9 cellular contexts compared by ENCODE assay signal in the genomic region with DNA sequence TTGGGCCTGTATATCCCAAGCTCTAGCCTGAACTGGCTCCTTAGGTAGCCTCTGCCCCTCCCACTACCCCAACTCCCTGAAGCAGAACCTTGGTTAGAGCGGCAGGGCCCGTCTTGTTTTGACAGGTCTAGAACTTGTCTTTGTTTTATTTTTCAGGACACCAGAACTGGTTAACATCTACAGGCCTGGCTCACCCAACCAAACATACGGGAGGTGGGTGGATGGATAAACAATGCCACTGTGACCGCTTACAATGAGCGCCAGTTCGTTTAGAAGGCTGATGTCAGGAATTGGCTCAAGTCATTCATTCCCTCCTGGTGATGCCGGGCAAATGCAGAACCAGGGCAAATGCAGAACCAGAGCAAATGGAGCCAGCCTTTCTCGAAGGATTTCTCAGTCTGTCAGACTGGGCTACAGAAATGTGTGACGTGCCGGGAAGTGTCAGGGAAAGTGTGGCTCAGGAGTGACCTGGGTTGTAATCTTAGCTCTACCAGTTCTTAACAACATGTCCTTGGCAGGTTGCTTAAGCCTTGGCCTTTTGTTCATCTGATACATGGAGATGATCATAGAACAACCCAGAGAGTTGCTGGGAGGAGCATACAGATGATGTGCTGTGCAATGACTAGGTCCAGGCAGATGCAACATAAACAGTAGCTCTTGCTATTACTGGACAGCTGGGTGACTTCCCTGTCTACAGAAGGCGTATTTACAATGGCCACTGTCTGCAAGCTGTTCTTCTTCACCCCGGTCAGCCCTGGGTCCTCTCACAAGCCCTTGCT. TPM values are rescaled to one million over a fixed set of nuclear protein-coding genes. Genes with fewer than 3 reads are reported as not detected.
A peak's percentile ranks its signal among the peaks of the same experiment; 100 is the strongest.
DNase-seq lines count a peak whose midpoint lies in the region; ATAC-seq and TF ChIP-seq lines count a peak whose summit lies in the region.
"Had no signal": no experiment of that assay in that cellular context is flagged by ENCODE, and none has a peak within 500 bp of the region (broad histone marks: within the 10 kb centered on the region; RNA-seq: fewer than 3 reads in every experiment).

No MANE protein-coding gene starts in this region.

- intact Hi-C loops in activated CD8-positive, alpha-beta T cell treated with anti-CD3 and anti-CD28 coated beads for 36 hours (cut with micrococcal nuclease) = loop anchor here (5.0 kb wide), 1 partner anchor 33 kb away; a partner anchor contains a TSS
- intact Hi-C loops in Right ventricle myocardium superior (cut with DNase I) = no loop called here

- WGBS in SK-N-SH (ENCODE audit: low lambda C conversion rate) = 92% methylated on average over 12 of the region's 12 CpGs

- no peak for TF ChIP-seq RAD21 in SK-N-SH (IDR thresholded peaks at IDR 0.05; ENCODE audit: low read length)

- H3K4me1 Mint-ChIP-seq in activated CD8-positive, alpha-beta T cell treated with anti-CD3 and anti-CD28 coated beads for 36 hours (ENCODE audit: low read depth) = peaks cover 66% of the 10 kb centered on the region

- H3K9me2 ChIP-seq in SK-N-SH = no peaks in the 10 kb centered on the region

- peaks cover 50% of the 10 kb centered on the region for H3K4me1 ChIP-seq in DND-41 (ENCODE audit: insufficient read depth, low read length)
- H3K4me1 ChIP-seq in SK-N-SH (ENCODE audit: control insufficient read depth in 1 of 2, insufficient read depth in 2 of 2, low read depth in 1 of 2, low read length in 1 of 2) = peaks cover 0 to 31% of the 10 kb centered on the region in 2 experiments; a peak in 2 of 4 replicates

- H3K9me3 ChIP-seq in DND-41 (ENCODE audit: insufficient read depth, low read length, severe bottlenecking) (no peaks in the 10 kb centered on the region), SK-N-SH (no peaks in the 10 kb centered on the region)

- H2AFZ ChIP-seq in DND-41 (ENCODE audit: low read depth, low read length) (no peak overlapping the region), SK-N-SH (ENCODE audit: low read depth) (no peak overlapping the region)

- H3K36me3 Mint-ChIP-seq in activated CD8-positive, alpha-beta T cell treated with anti-CD3 and anti-CD28 coated beads for 36 hours (ENCODE audit: low read depth) = no peaks in the 10 kb centered on the region

- no peaks in the 10 kb centered on the region for H3K36me3 ChIP-seq in DND-41 (ENCODE audit: insufficient read depth, low read length)
- no peaks in the 10 kb centered on the region for H3K36me3 ChIP-seq in SK-N-SH (replicated peaks in 1 of 2; ENCODE audit: control insufficient read depth in 1 of 2, insufficient read depth in 2 of 2, low read length in 1 of 2)

- H3K9ac ChIP-seq in DND-41 (ENCODE audit: low read depth, low read length) (no peak overlapping the region), SK-N-SH (no peak overlapping the region)

- H4K20me1 ChIP-seq in DND-41 (ENCODE audit: insufficient read depth, low read length) (no peaks in the 10 kb centered on the region), SK-N-SH (ENCODE audit: insufficient read depth) (no peaks in the 10 kb centered on the region)

- POLR2A ChIA-PET in activated CD8-positive, alpha-beta T cell treated with anti-CD3 and anti-CD28 coated beads for 36 hours (lab: Charles Lee) = interaction anchor here (0.9 to 9.6 kb wide), 9 partner anchors 9 to 65 kb away, joined by 3 to 123 read pairs (median 3); a partner anchor contains a TSS
- POLR2A ChIA-PET in SK-N-SH (lab: Yijun Ruan, JAX) = interaction anchor here (0.6 kb wide), 1 partner anchor 153 kb away, joined by 3 read pairs; no protein-coding TSS in a partner anchor

- H3K79me2 ChIP-seq in DND-41 (ENCODE audit: insufficient read depth, low read length) (no peaks in the 10 kb centered on the region), SK-N-SH (ENCODE audit: insufficient read depth) (no peaks in the 10 kb centered on the region)

- H3K27ac ChIP-seq in DND-41 (ENCODE audit: low read length) = peak overlapping the region; percentile 12; the same call in 1 of the 2 replicates
- no peak overlapping the region for H3K27ac ChIP-seq in SK-N-SH (ENCODE audit: low read depth in 2 of 2, low read length in 1 of 2)
- H3K27ac ChIP-seq: SK-N-MC had no signal

- CTCF ChIA-PET in activated CD8-positive, alpha-beta T cell treated with anti-CD3 and anti-CD28 coated beads for 36 hours (lab: Charles Lee) = interaction anchor here (0.8 to 20.6 kb wide), 13 partner anchors 8 to 213 kb away, joined by 3 to 1114 read pairs (median 7); a partner anchor contains a TSS
- CTCF ChIA-PET in SK-N-SH (lab: Yijun Ruan, JAX) = interaction anchor here (1.0 to 31.2 kb wide), 8 partner anchors 10 to 235 kb away, joined by 4 to 817 read pairs (median 20); a partner anchor contains a TSS

- no peak for TF ChIP-seq EP300 in SK-N-SH (IDR thresholded peaks at IDR 0.05; ENCODE audit: borderline replicate concordance in 1 of 2, low read depth in 1 of 2, low read length in 1 of 2)

- H3K4me3 Mint-ChIP-seq in activated CD8-positive, alpha-beta T cell treated with anti-CD3 and anti-CD28 coated beads for 36 hours = peak overlapping the region; percentile 77

- H3F3A ChIP-seq in SK-N-SH (replicated peaks; ENCODE audit: insufficient read depth) = no peaks in the 10 kb centered on the region

- H3K9me3 Mint-ChIP-seq in activated CD8-positive, alpha-beta T cell treated with anti-CD3 and anti-CD28 coated beads for 36 hours = no peaks in the 10 kb centered on the region

- DNase-seq in DND-41 (no peak), Right ventricle myocardium superior (peak; percentile 49), putamen (ENCODE audit: low spot score) (peak; percentile 95), SK-N-SH (no peak), NCI-H1417 treated with DMSO at 0.1 percent for 48 hours (lab: John Stamatoyannopoulos, UW) (no peak), SIG-M5 treated with dmso at 0.1 percent for 504 hours (lab: John Stamatoyannopoulos, UW; ENCODE audit: unreplicated experiment) (no peak)
- DNase-seq in activated CD8-positive, alpha-beta T cell treated with anti-CD3 and anti-CD28 coated beads for 36 hours = no peak

- no peak for TF ChIP-seq CTCF in DND-41 (IDR thresholded peaks at IDR 0.05; ENCODE audit: borderline replicate concordance, extremely low read depth, low read length, poor library complexity, severe bottlenecking)
- TF ChIP-seq CTCF in activated CD8-positive, alpha-beta T cell treated with anti-CD3 and anti-CD28 coated beads for 36 hours (IDR thresholded peaks at IDR 0.05) = no peak
- no peak for TF ChIP-seq CTCF in SK-N-SH (IDR thresholded peaks at IDR 0.05)

- no peaks in the 10 kb centered on the region for H3K27me3 Mint-ChIP-seq in activated CD8-positive, alpha-beta T cell treated with anti-CD3 and anti-CD28 coated beads for 36 hours

- H3K27ac Mint-ChIP-seq in activated CD8-positive, alpha-beta T cell treated with anti-CD3 and anti-CD28 coated beads for 36 hours = peak overlapping the region; percentile 83

- ATAC-seq in DND-41 (ENCODE audit: insufficient read depth, low read depth) = no peak
- no peak for ATAC-seq in activated CD8-positive, alpha-beta T cell treated with anti-CD3 and anti-CD28 coated beads for 36 hours
- peak; percentile 2 for ATAC-seq in Right ventricle myocardium superior (ENCODE audit: poor library complexity)
- ATAC-seq in HG03457 (IDR thresholded peaks at IDR 0.05; ENCODE audit: unreplicated experiment) = no peak

- H3K4me2 ChIP-seq in DND-41 (ENCODE audit: insufficient read depth, low read length) (no peak overlapping the region), SK-N-SH (no peak overlapping the region)

- H3K4me3 ChIP-seq in DND-41 (ENCODE audit: low read depth in 1 of 2, low read length in 2 of 2) (no peak overlapping the region), SK-N-SH (ENCODE audit: low read depth in 2 of 2, low read length in 1 of 2) (no peak overlapping the region)
- H3K4me3 ChIP-seq: SK-N-MC had no signal

- H3K27me3 ChIP-seq in DND-41 (ENCODE audit: insufficient read depth, low read length, poor library complexity) (no peaks in the 10 kb centered on the region), SK-N-SH (ENCODE audit: insufficient read depth) (no peaks in the 10 kb centered on the region)

TF ChIP-seq in SK-N-SH, 30 proteins besides CTCF, POLR2A, EP300 and RAD21 (continues in another document):
- no peak for TF ChIP-seq EZH2phosphoT487 (IDR thresholded peaks at IDR 0.05; ENCODE audit: borderline replicate concordance, low read depth)
- no peak for TF ChIP-seq RCOR1 (IDR thresholded peaks at IDR 0.05; ENCODE audit: low read length)
- no peak for TF ChIP-seq SMC3 (IDR thresholded peaks at IDR 0.05; ENCODE audit: low read depth, low read length)
- TF ChIP-seq NRF1 (IDR thresholded peaks at IDR 0.05; ENCODE audit: low read depth, low read length) = no peak
- TF ChIP-seq FOXJ3 (CRISPR knock-in tag; IDR thresholded peaks at IDR 0.05) = no peak
- no peak for TF ChIP-seq NFIC (IDR thresholded peaks at IDR 0.05; ENCODE audit: borderline replicate concordance)
- TF ChIP-seq, protein P1, sequence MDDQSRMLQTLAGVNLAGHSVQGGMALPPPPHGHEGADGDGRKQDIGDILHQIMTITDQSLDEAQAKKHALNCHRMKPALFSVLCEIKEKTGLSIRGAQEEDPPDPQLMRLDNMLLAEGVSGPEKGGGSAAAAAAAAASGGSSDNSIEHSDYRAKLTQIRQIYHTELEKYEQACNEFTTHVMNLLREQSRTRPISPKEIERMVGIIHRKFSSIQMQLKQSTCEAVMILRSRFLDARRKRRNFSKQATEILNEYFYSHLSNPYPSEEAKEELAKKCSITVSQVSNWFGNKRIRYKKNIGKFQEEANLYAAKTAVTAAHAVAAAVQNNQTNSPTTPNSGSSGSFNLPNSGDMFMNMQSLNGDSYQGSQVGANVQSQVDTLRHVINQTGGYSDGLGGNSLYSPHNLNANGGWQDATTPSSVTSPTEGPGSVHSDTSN (IDR thresholded peaks at IDR 0.05) = no peak
- TF ChIP-seq, protein P2, sequence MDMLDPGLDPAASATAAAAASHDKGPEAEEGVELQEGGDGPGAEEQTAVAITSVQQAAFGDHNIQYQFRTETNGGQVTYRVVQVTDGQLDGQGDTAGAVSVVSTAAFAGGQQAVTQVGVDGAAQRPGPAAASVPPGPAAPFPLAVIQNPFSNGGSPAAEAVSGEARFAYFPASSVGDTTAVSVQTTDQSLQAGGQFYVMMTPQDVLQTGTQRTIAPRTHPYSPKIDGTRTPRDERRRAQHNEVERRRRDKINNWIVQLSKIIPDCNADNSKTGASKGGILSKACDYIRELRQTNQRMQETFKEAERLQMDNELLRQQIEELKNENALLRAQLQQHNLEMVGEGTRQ (IDR thresholded peaks at IDR 0.05; ENCODE audit: borderline replicate concordance, low read depth, low read length) = no peak

RNA-seq across cellular contexts. Expression of a gene that starts 30.5 kb away (rescaled TPM):
- total RNA-seq in activated CD8-positive, alpha-beta T cell treated with anti-CD3 and anti-CD28 coated beads for 36 hours = 100 to 1,000 TPM; 115 TPM
- 40.5 TPM for total RNA-seq in Right ventricle myocardium superior
- polyA plus RNA-seq in SK-N-SH (2012; rRNA removed) = 26.2 and 33.5 TPM in 2 replicates
- polyA plus RNA-seq in SK-N-SH (2012; cell fraction: cytosol; rRNA removed) = 19.1 and 24.9 TPM in 2 replicates
- 13.7 and 24.3 TPM in 2 replicates for polyA plus RNA-seq in SK-N-SH (2012; cell fraction: nucleus; rRNA removed)

RNA-seq across cellular contexts. Expression of a gene that starts 45.3 kb away (rescaled TPM):
- total RNA-seq in activated CD8-positive, alpha-beta T cell treated with anti-CD3 and anti-CD28 coated beads for 36 hours = under 1 TPM; 0.56 to 0.74 TPM
- total RNA-seq in Right ventricle myocardium superior = 0.48 TPM
- not detected in 2 replicates for polyA plus RNA-seq in SK-N-SH (2012; rRNA removed)
- polyA plus RNA-seq in SK-N-SH (2012; cell fraction: cytosol; rRNA removed) = not detected in 2 replicates
- polyA plus RNA-seq in SK-N-SH (2012; cell fraction: nucleus; rRNA removed) = 0.01 TPM in 2 replicates

Comparison
In these comparisons a context has a peak if more than half of its experiments do, and no peak if none do; other contexts are left out.
1. DNase-seq: peak in Right ventricle myocardium superior (single experiment) and putamen (single experiment); none in DND-41 (single experiment), activated CD8-positive, alpha-beta T cell treated with anti-CD3 and anti-CD28 coated beads for 36 hours (single experiment), SK-N-SH (single experiment), NCI-H1417 treated with DMSO at 0.1 percent for 48 hours (single experiment) and SIG-M5 treated with dmso at 0.1 percent for 504 hours (single experiment).